ENCODE assay signal across 25 cellular contexts in the genomic region with DNA sequence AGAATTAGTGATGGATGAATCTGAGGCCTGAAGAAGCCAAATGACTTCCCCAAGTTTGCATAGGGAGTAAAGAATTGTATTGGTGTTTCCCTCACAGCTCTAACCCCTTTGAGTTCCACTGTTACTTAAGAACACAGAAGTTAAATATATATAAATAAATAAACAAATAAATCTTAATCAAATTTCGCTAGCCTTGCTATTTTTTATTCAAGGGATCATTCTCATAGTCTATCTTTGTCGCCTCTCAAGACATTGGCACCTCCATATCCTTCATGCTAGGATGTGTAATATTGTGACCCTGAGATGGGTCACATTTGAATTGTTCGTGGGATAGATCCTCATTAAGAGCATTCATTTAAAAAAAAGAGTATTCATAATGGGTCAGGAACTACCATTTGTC.
"Had no signal": no experiment of that assay in that cellular context is flagged by ENCODE, and none has a peak within 500 bp of the region (broad histone marks: within the 10 kb centered on the region; RNA-seq: fewer than 3 reads in every experiment).

No MANE protein-coding gene starts in this region.

- DNase-seq: stimulated activated CD4-positive, alpha-beta T cell treated with anti-CD3 and anti-CD28 coated beads, Interleukin-2, amount 100 ng/mL, for 48 hours; stimulated activated CD4-positive, alpha-beta T cell treated with anti-CD3 and anti-CD28 coated beads, Interleukin-4, amount 100 ng/mL, for 1 hour; stimulated activated CD4-positive, alpha-beta T cell treated with anti-CD3 and anti-CD28 coated beads, Interleukin-4, amount 100 ng/mL, for 24 hours; stimulated activated CD4-positive, alpha-beta T cell treated with anti-CD3 and anti-CD28 coated beads, Interleukin-4, amount 100 ng/mL, for 4 hours; stimulated activated CD8-positive, alpha-beta memory T cell treated with anti-CD3 and anti-CD28 coated beads, Interleukin-4, amount 100 ng/mL, for 48 hours; stimulated activated naive B cell treated with anti-CD40 and anti-IgM and Interleukin-4, amounts not matched to agents 10 μg/mL and 1 μg/mL and 100 μg/mL, for 72 hours; stimulated activated naive CD4-positive, alpha-beta T cell; stimulated activated naive CD4-positive, alpha-beta T cell treated with Interleukin-2 at 50 U/mL for 16 hours; stimulated activated naive CD8-positive, alpha-beta T cell treated with anti-CD3 and anti-CD28 coated beads, Interleukin-15, amount 100 ng/mL, for 72 hours; stimulated activated naive CD8-positive, alpha-beta T cell treated with anti-CD3 and anti-CD28 coated beads, Interleukin-15, Interleukin-2, amounts not matched to agents 100 U/mL and 50 U/mL, for 24 hours; stomach; substantia nigra; testis; tibial artery; transverse colon; upper lobe of right lung; uterus had no signal

- H3K27ac ChIP-seq: stomach, suprapubic skin, testis, thoracic aorta, thyroid gland, tibial artery, tibial nerve, transverse colon, upper lobe of left lung, upper lobe of right lung, uterus, vagina had no signal

- H3K36me3 ChIP-seq: stomach, suprapubic skin, thoracic aorta, thyroid gland, tibial artery, tibial nerve, transverse colon, upper lobe of left lung, upper lobe of right lung, uterus, vagina had no signal

- H3K27me3 ChIP-seq: stomach, suprapubic skin, testis, thyroid gland, tibial artery, tibial nerve, transverse colon, upper lobe of left lung, upper lobe of right lung, uterus, vagina had no signal

- H3K9me3 ChIP-seq: suprapubic skin, testis, thyroid gland, upper lobe of left lung, uterus, vagina had no signal

- ATAC-seq: stimulated activated effector memory CD8-positive, alpha-beta T cell treated with anti-CD3 and anti-CD28 coated beads, Interleukin-12 subunit alpha, Interleukin-12 subunit beta, amount 100 ng/mL, for 72 hours; stimulated activated naive B cell treated with anti-CD40 and anti-IgM and Interleukin-4, amounts not matched to agents 10 μg/mL and 1 μg/mL and 100 μg/mL, for 72 hours; stimulated activated naive CD8-positive, alpha-beta T cell treated with anti-CD3 and anti-CD28 coated beads, Interleukin-15, amount 100 ng/mL, for 72 hours; stimulated activated naive CD8-positive, alpha-beta T cell treated with anti-CD3 and anti-CD28 coated beads, Interleukin-15, Interleukin-2, amounts not matched to agents 100 U/mL and 50 U/mL, for 24 hours had no signal

- H3K4me1 ChIP-seq: stomach, testis, thyroid gland, tibial artery, tibial nerve, transverse colon, upper lobe of left lung, upper lobe of right lung, uterus, vagina had no signal

- FAIRE-seq: urothelium cell line had no signal

- H3K4me3 ChIP-seq: stomach, suprapubic skin, testis, thoracic aorta, thyroid gland, tibial artery, tibial nerve, transverse colon, upper lobe of left lung, upper lobe of right lung, uterus, vagina had no signal
